In genomic region chr3:44513513-44513912, GRCh38 we compare ENCODE assay signal across 24 cellular contexts.
"Had no signal": no experiment of that assay in that cellular context is flagged by ENCODE, and none has a peak within 500 bp of the region (broad histone marks: within the 10 kb centered on the region; RNA-seq: fewer than 3 reads in every experiment).

No MANE protein-coding gene starts in this region.

- H3K36me3 ChIP-seq: left lung, neural progenitor cell, prostate gland, spleen, tibial artery, upper lobe of left lung had no signal

- H3K27ac ChIP-seq: left lung, neural progenitor cell, parathyroid adenoma, prostate gland, skin epidermis, spleen, testis, tibial artery, upper lobe of left lung had no signal

- H2AFZ ChIP-seq: neural progenitor cell, parathyroid adenoma had no signal

- H3K9me3 ChIP-seq: left lung, prostate gland, spleen, testis, tibial artery, upper lobe of left lung had no signal

- H3K27me3 ChIP-seq: left lung, neural progenitor cell, spleen, testis, upper lobe of left lung had no signal

- H3K4me1 ChIP-seq: testis had no signal

- H3K4me2 ChIP-seq: neural progenitor cell had no signal

- H3K9ac ChIP-seq: neural progenitor cell, parathyroid adenoma had no signal

- H3K4me3 ChIP-seq: left lung, neural progenitor cell, prostate gland, skin epidermis, spleen, testis, tibial artery, upper lobe of left lung had no signal

- FAIRE-seq: frontal cortex, islet of Langerhans, urothelium cell line had no signal

- ATAC-seq: effector memory CD8-positive, alpha-beta T cell; left cardiac atrium; left lung; naive thymus-derived CD4-positive, alpha-beta T cell; right cardiac atrium; stimulated activated memory B cell treated with anti-CD40 and anti-IgM and Interleukin-4, amounts not matched to agents 10 μg/mL and 1 μg/mL and 100 μg/mL, for 72 hours; stimulated activated naive CD8-positive, alpha-beta T cell treated with anti-CD3 and anti-CD28 coated beads, Interleukin-15, Interleukin-2, amounts not matched to agents 100 U/mL and 50 U/mL, for 24 hours had no signal

- DNase-seq: cortex of kidney; effector memory CD8-positive, alpha-beta T cell; hypothalamus; left cardiac atrium; left lung; mesenchymal stem cell; midbrain; naive thymus-derived CD4-positive, alpha-beta T cell; right cardiac atrium; spleen; stimulated activated CD4-positive, alpha-beta T cell treated with anti-CD3 and anti-CD28 coated beads, Interleukin-4, amount 100 ng/mL, for 4 hours; stimulated activated naive CD8-positive, alpha-beta T cell treated with anti-CD3 and anti-CD28 coated beads, Interleukin-15, Interleukin-2, amounts not matched to agents 100 U/mL and 50 U/mL, for 24 hours; substantia nigra; testis; tibial artery; upper lobe of left lung had no signal
